ENCODE assay signal across 1 cellular context in genomic region chr10:131964298-131964697, GRCh38.
TF ChIP-seq lines count a peak whose summit lies in the region.

No MANE protein-coding gene starts in this region.

TF ChIP-seq in WTC11, 78 proteins besides CTCF, POLR2A, EP300 and RAD21 (continued from another document):
- no peak for TF ChIP-seq AFF4 (CRISPR knock-in tag; IDR thresholded peaks at IDR 0.05; ENCODE audit: borderline replicate concordance)
- TF ChIP-seq NR1H2 (CRISPR knock-in tag; IDR thresholded peaks at IDR 0.05): no peak
- no peak for TF ChIP-seq JUN (CRISPR knock-in tag; IDR thresholded peaks at IDR 0.05)
- no peak for TF ChIP-seq STAT6 (CRISPR knock-in tag; conservative IDR thresholded peaks at IDR 0.05; ENCODE audit: low read depth)
- TF ChIP-seq GTF2I (CRISPR knock-in tag; conservative IDR thresholded peaks at IDR 0.05): no peak
- TF ChIP-seq MYBL2 (CRISPR knock-in tag; IDR thresholded peaks at IDR 0.05): no peak
- TF ChIP-seq ZNF219 (CRISPR knock-in tag; IDR thresholded peaks at IDR 0.05; ENCODE audit: borderline replicate concordance): no peak
- TF ChIP-seq FOXJ3 (CRISPR knock-in tag; IDR thresholded peaks at IDR 0.05; ENCODE audit: borderline replicate concordance): no peak
- no peak for TF ChIP-seq ZNF138 (CRISPR knock-in tag; conservative IDR thresholded peaks at IDR 0.05)
